ENCODE assay signal across 8 cellular contexts in the genomic region with DNA sequence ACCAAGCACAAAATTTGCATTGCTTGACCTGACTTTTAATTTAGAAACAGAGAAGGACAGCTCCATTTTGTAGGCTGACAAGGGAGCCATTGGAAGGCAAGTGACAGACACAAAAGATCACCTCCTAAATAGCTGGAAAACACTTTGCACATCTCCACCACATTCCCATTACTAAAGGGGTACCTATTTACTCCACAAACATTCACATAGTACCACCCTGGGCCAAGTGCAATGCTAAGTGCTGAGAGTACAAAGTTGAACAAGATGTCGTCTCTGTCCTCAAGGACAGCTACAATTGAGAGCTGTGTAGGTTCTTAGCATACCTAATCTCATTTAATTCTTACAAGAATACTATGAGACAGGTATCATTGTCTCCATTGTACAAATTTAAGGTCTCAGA.
"Had no signal": no experiment of that assay in that cellular context is flagged by ENCODE, and none has a peak within 500 bp of the region (broad histone marks: within the 10 kb centered on the region; RNA-seq: fewer than 3 reads in every experiment).

No MANE protein-coding gene starts in this region.

- FAIRE-seq: G401.6, GM12878, GM12891, GM12892, GM18507, GM19239 had no signal

- DNase-seq: GDM1, GF-D8 had no signal

- ATAC-seq: GM12878 had no signal

- H3K4me3 ChIP-seq: GM12878 had no signal
